18 cellular contexts compared by ENCODE assay signal in genomic region chr17:46170609-46171432, GRCh38. TPM values are rescaled to one million over a fixed set of nuclear protein-coding genes. Genes with fewer than 3 reads are reported as not detected.
DNase-seq lines count a peak whose midpoint lies in the region; ATAC-seq and TF ChIP-seq lines count a peak whose summit lies in the region.
"Had no signal": no experiment of that assay in that cellular context is flagged by ENCODE, and none has a peak within 500 bp of the region (broad histone marks: within the 10 kb centered on the region; RNA-seq: fewer than 3 reads in every experiment).

No MANE protein-coding gene starts in this region.

- CTCF ChIA-PET in Panc1 (lab: Charles Lee) = no interaction called here

- H3K4me3 ChIP-seq in Panc1 (ENCODE audit: low read depth in 2 of 2, low read length in 2 of 2) (no peak overlapping the region), prostate gland (no peak overlapping the region)
- H3K4me3 ChIP-seq: esophagus muscularis mucosa, smooth muscle cell, stomach had no signal

- no peaks in the 10 kb centered on the region for H3K9me3 ChIP-seq in Panc1 (ENCODE audit: control insufficient read depth, insufficient read depth, low read depth, low read length)
- H3K9me3 ChIP-seq in prostate gland = no peaks in the 10 kb centered on the region
- H3K9me3 ChIP-seq: esophagus muscularis mucosa, stomach had no signal

- no peak for TF ChIP-seq CTCF in Panc1 (IDR thresholded peaks at IDR 0.05)
- TF ChIP-seq CTCF in endothelial cell (IDR thresholded peaks at IDR 0.05; ENCODE audit: unreplicated experiment) = no peak
- TF ChIP-seq CTCF in prostate gland (IDR thresholded peaks at IDR 0.05) = no peak

- peaks cover 33% of the 10 kb centered on the region for H3K4me1 Mint-ChIP-seq in endothelial cell (ENCODE audit: unreplicated experiment)
- H3K4me1 Mint-ChIP-seq in stimulated activated naive B cell treated with anti-CD40 and anti-IgM and Interleukin-4, amounts not matched to agents 10 μg/mL and 1 μg/mL and 100 μg/mL, for 72 hours = peaks cover 36 to 73% of the 10 kb centered on the region in 2 donors

- H3K27ac ChIP-seq in Panc1 (ENCODE audit: low read length) (no peak overlapping the region), prostate gland (no peak overlapping the region)
- H3K27ac ChIP-seq: esophagus muscularis mucosa, stomach had no signal

- peaks cover 16% of the 10 kb centered on the region for H3K36me3 ChIP-seq in Panc1 (ENCODE audit: control insufficient read depth, insufficient read depth, low read length)
- no peaks in the 10 kb centered on the region for H3K36me3 ChIP-seq in prostate gland

- H3K27me3 Mint-ChIP-seq in endothelial cell (ENCODE audit: unreplicated experiment) = peaks cover 10% of the 10 kb centered on the region
- no peaks in the 10 kb centered on the region for H3K27me3 Mint-ChIP-seq in stimulated activated naive B cell treated with anti-CD40 and anti-IgM and Interleukin-4, amounts not matched to agents 10 μg/mL and 1 μg/mL and 100 μg/mL, for 72 hours

- H3K27ac Mint-ChIP-seq in endothelial cell (ENCODE audit: unreplicated experiment) = no peak overlapping the region
- peak overlapping the region; percentile 26 for H3K27ac Mint-ChIP-seq in stimulated activated naive B cell treated with anti-CD40 and anti-IgM and Interleukin-4, amounts not matched to agents 10 μg/mL and 1 μg/mL and 100 μg/mL, for 72 hours

- intact Hi-C loops in Right ventricle myocardium superior (cut with DNase I) = no loop called here
- intact Hi-C loops in Right ventricle myocardium inferior (cut with DNase I) = no loop called here
- intact Hi-C loops in Panc1 (cut with micrococcal nuclease; ENCODE audit: unreplicated experiment) = no loop called here
- intact Hi-C loops in prostate gland (cut with DNase I) = no loop called here

- H3K36me3 Mint-ChIP-seq in endothelial cell (ENCODE audit: low read depth, unreplicated experiment) = peaks cover 23% of the 10 kb centered on the region
- peaks cover 26 to 40% of the 10 kb centered on the region in 2 donors for H3K36me3 Mint-ChIP-seq in stimulated activated naive B cell treated with anti-CD40 and anti-IgM and Interleukin-4, amounts not matched to agents 10 μg/mL and 1 μg/mL and 100 μg/mL, for 72 hours

- in situ Hi-C loops in Panc1 (cut with HindIII; ENCODE audit: low pct_unique_long_range_greater_than_20kb, low sequenced_read_pairs) = no loop called here

- H3K4me3 Mint-ChIP-seq in endothelial cell (ENCODE audit: unreplicated experiment) = peak overlapping the region; percentile 42
- H3K4me3 Mint-ChIP-seq in stimulated activated naive B cell treated with anti-CD40 and anti-IgM and Interleukin-4, amounts not matched to agents 10 μg/mL and 1 μg/mL and 100 μg/mL, for 72 hours = no peak overlapping the region
- H3K4me3 Mint-ChIP-seq: mesothelial cell of epicardium had no signal

- no peak for TF ChIP-seq POLR2A in prostate gland (IDR thresholded peaks at IDR 0.05)

- ATAC-seq in Right ventricle myocardium superior (ENCODE audit: poor library complexity) = peak; percentile 32
- no peak for ATAC-seq in Right ventricle myocardium inferior
- no peak for ATAC-seq in Panc1
- no peak for ATAC-seq in stimulated activated naive B cell treated with anti-CD40 and anti-IgM and Interleukin-4, amounts not matched to agents 10 μg/mL and 1 μg/mL and 100 μg/mL, for 72 hours (replicated peaks)

- H3K9me3 Mint-ChIP-seq in endothelial cell (ENCODE audit: unreplicated experiment) = no peaks in the 10 kb centered on the region
- H3K9me3 Mint-ChIP-seq in stimulated activated naive B cell treated with anti-CD40 and anti-IgM and Interleukin-4, amounts not matched to agents 10 μg/mL and 1 μg/mL and 100 μg/mL, for 72 hours = no peaks in the 10 kb centered on the region
- H3K9me3 Mint-ChIP-seq: mesothelial cell of epicardium had no signal

- DNase-seq in Right ventricle myocardium superior = no peak
- no peak for DNase-seq in Right ventricle myocardium inferior (ENCODE audit: missing footprints)
- DNase-seq in Panc1 (ENCODE audit: low read depth, low spot score) = no peak
- DNase-seq in endothelial cell (ENCODE audit: low spot score) = no peak
- no peak for DNase-seq in stimulated activated naive B cell treated with anti-CD40 and anti-IgM and Interleukin-4, amounts not matched to agents 10 μg/mL and 1 μg/mL and 100 μg/mL, for 72 hours
- DNase-seq in prostate gland (ENCODE audit: low spot score) = no peak
- no peak for DNase-seq in putamen (ENCODE audit: low spot score)
- DNase-seq in central memory CD4-positive, alpha-beta T cell = no peak
- DNase-seq: activated gamma-delta T cell; dermis blood vessel endothelial cell; glutamatergic neuron; NCI-H1436; NK-92 treated with Interleukin-12 subunit alpha and Interleukin-12 subunit beta, amount 100 ng/mL, for 24 hours; SHP77; stomach had no signal

- H3K27me3 ChIP-seq in Panc1 (ENCODE audit: control insufficient read depth, insufficient read depth, low read length) (no peaks in the 10 kb centered on the region), prostate gland (replicated peaks; ENCODE audit: insufficient read depth) (no peaks in the 10 kb centered on the region)
- H3K27me3 ChIP-seq: esophagus muscularis mucosa, stomach had no signal

- TSS peak; percentile 46 for BruUV-seq in Panc1 (replicated peaks; lab: Mats Ljungman, UMichigan)

- POLR2A ChIA-PET in Panc1 (lab: Charles Lee) = no interaction called here

- 85% methylated on average over 11 of the region's 11 CpGs for WGBS in prostate gland

- H3K4me1 ChIP-seq in Panc1 (ENCODE audit: control insufficient read depth, insufficient read depth, low read length) = peaks cover 21% of the 10 kb centered on the region
- peaks cover 7% of the 10 kb centered on the region for H3K4me1 ChIP-seq in prostate gland (replicated peaks)

RNA-seq across cellular contexts. Expression of gene KANSL1, which starts 22.4 kb away (rescaled TPM):
- total RNA-seq in Right ventricle myocardium superior (25.1 TPM), Right ventricle myocardium inferior (27.9 TPM), Panc1 (2021; ENCODE audit: unreplicated experiment) (55.5 TPM), endothelial cell (ENCODE audit: unreplicated experiment) (154 TPM), prostate gland (100 to 1,000 TPM in 1 of 2 donors, 10 to 100 TPM in 1; 60.4 to 109 TPM)
- polyA plus RNA-seq in Panc1 (2012; ENCODE audit: insufficient read length) = 20.8 TPM
